In the genomic region with DNA sequence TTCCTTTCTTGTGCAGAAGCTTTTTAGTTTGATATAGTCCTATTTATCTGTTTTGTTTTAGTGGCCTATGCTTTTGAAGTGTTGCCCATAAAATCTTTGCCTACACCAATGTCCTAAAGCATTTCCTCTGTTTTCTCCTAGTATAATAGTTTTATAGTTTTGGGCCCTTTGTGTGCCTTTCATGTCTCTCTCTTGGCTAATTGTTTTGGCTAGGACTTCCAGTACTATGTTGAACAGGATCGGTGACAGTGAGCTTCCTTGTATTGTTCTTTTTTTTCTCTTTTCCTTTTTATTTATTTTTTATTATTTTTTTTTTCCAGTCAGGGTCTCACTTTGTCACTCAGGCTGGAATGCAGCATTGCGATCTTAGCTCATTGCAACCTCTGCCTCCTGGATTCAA, we compare ENCODE assay signal across 33 cellular contexts.
"Had no signal": no experiment of that assay in that cellular context is flagged by ENCODE, and none has a peak within 500 bp of the region (broad histone marks: within the 10 kb centered on the region; RNA-seq: fewer than 3 reads in every experiment).

No MANE protein-coding gene starts in this region.

- H3K36me3 Mint-ChIP-seq: WTC11 had no signal

- H3K27ac Mint-ChIP-seq: activated CD4-positive, alpha-beta T cell treated with anti-CD3 and anti-CD28 coated beads, Interleukin-2, amount 10 ng/mL, durations not matched to agents 7 days and 5 days; activated CD8-positive, alpha-beta T cell treated with anti-CD3 and anti-CD28 coated beads for 36 hours; activated naive CD8-positive, alpha-beta T cell treated with anti-CD3 and anti-CD28 coated beads for 36 hours; activated naive CD8-positive, alpha-beta T cell treated with anti-CD3 and anti-CD28 coated beads, Interleukin-2, amount 50 U/mL, for 24 hours; activated T-helper 17 cell treated with anti-CD3 and anti-CD28 coated beads, Interleukin-2, amount 50 U/mL, for 72 hours; endodermal cell; T-helper 17 cell; T-helper 2 cell treated with Interferon-gamma antibody and Interleukin-4, amounts not matched to agents 5 μg/mL and 100 μg/mL, for 36 hours; WTC11 had no signal

- H3K9me3 Mint-ChIP-seq: endodermal cell had no signal

- H3K4me3 ChIP-seq: adrenal gland, body of pancreas, dorsolateral prefrontal cortex, gastrocnemius medialis, heart left ventricle had no signal

- ATAC-seq: activated CD8-positive, alpha-beta T cell treated with anti-CD3 and anti-CD28 coated beads for 36 hours; activated naive CD8-positive, alpha-beta T cell treated with anti-CD3 and anti-CD28 coated beads, Interleukin-2, amount 50 U/mL, for 24 hours; activated T-cell treated with anti-CD3 and anti-CD28 coated beads, Interleukin-2, amount 50 U/mL, for 4 hours; activated T-helper 17 cell treated with anti-CD3 and anti-CD28 coated beads, Interleukin-2, amount 50 U/mL, for 72 hours; body of pancreas; esophagus mucosa; foreskin keratinocyte; gastrocnemius medialis; heart left ventricle; T-helper 17 cell; WTC11 had no signal

- DNase-seq: activated CD4-positive, alpha-beta T cell treated with anti-CD3 and anti-CD28 coated beads for 1 hour; activated CD4-positive, alpha-beta T cell treated with anti-CD3 and anti-CD28 coated beads for 4 hours; activated CD4-positive, alpha-beta T cell treated with anti-CD3 and anti-CD28 coated beads, Interleukin-2, amount 10 ng/mL, durations not matched to agents 7 days and 5 days; activated CD4-positive, alpha-beta T cell treated with anti-CD3 and anti-CD28 coated beads, Interleukin-2, amount 50 U/mL, for 48 hours; activated CD8-positive, alpha-beta memory T cell treated with anti-CD3 and anti-CD28 coated beads for 24 hours; activated CD8-positive, alpha-beta T cell treated with anti-CD3 and anti-CD28 coated beads for 36 hours; activated effector memory CD4-positive, alpha-beta T cell treated with Interleukin-2 at 50 U/mL for 16 hours; activated gamma-delta T cell treated with Interleukin-2 at 50 U/mL for 16 hours; activated naive CD4-positive, alpha-beta T cell treated with anti-CD3 and anti-CD28 coated beads, Interleukin-2, amount 50 U/mL, for 16 hours; activated naive CD4-positive, alpha-beta T cell treated with Interleukin-2 at 50 U/mL for 16 hours; activated naive CD8-positive, alpha-beta T cell treated with anti-CD3 and anti-CD28 coated beads for 36 hours; activated naive CD8-positive, alpha-beta T cell treated with anti-CD3 and anti-CD28 coated beads, Interleukin-2, amount 50 U/mL, for 24 hours; activated T-cell treated with anti-CD3 and anti-CD28 coated beads, Interleukin-2, amount 50 U/mL, for 4 hours; adrenal gland; amygdala; aorta; body of pancreas; caudate nucleus; cortex of kidney; dorsolateral prefrontal cortex; effector memory CD4-positive, alpha-beta T cell; endodermal cell; foreskin keratinocyte; gastrocnemius medialis; glutamatergic neuron; heart left ventricle; T-helper 1 cell; T-helper 17 cell had no signal

- FAIRE-seq: colon had no signal

- H3K27ac ChIP-seq: adrenal gland, body of pancreas, dorsolateral prefrontal cortex, foreskin keratinocyte, gastrocnemius medialis, heart left ventricle had no signal
